ENCODE assay signal across 1 cellular context in the genomic region with DNA sequence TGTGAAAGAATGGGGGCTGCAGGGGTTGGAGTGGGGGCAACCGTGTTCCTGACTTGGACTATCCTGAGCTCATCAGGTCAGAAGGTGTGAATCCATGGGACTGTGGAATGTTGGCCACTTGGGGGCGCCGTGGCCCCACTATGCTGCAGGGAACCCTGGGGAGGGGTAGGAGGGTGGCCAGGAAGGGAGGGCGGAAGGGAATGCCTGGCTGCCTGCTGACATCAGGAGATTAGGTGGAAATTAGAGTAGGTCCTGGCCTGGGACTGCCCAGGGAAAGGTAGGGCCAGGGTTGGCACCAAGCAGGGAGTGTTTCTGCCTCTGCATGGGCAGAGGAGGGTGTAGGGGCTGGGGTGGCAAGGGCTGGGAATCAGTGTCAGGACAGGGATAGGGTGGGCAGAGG.
A peak's percentile ranks its signal among the peaks of the same experiment; 100 is the strongest.
TF ChIP-seq lines count a peak whose summit lies in the region.

No MANE protein-coding gene starts in this region.

TF ChIP-seq in K562, 482 proteins besides CTCF, POLR2A, EP300 and RAD21 (continued from another document):
- TF ChIP-seq HCFC1 (IDR thresholded peaks at IDR 0.05; ENCODE audit: low read depth, low read length), result no peak
- no peak for TF ChIP-seq MTF1 (CRISPR knock-in tag; IDR thresholded peaks at IDR 0.05; ENCODE audit: borderline replicate concordance)
- TF ChIP-seq SMC3 (conservative IDR thresholded peaks at IDR 0.05; ENCODE audit: insufficient read depth, low read depth, low read length), result 0 out of 2 replicates have a peak, but pooled peaks have one; percentile 14
- TF ChIP-seq ZNF609 (CRISPR knock-in tag; IDR thresholded peaks at IDR 0.05; ENCODE audit: borderline replicate concordance), result no peak
- TF ChIP-seq SRSF9 (IDR thresholded peaks at IDR 0.05; ENCODE audit: borderline replicate concordance, low read depth, low read length), result no peak
- no peak for TF ChIP-seq STAG1 (CRISPR knock-in tag; IDR thresholded peaks at IDR 0.05; ENCODE audit: borderline replicate concordance)
- TF ChIP-seq RB1 (IDR thresholded peaks at IDR 0.05; ENCODE audit: low read depth), result peak; percentile 29; the same call in 1 of the 2 replicates
- no peak for TF ChIP-seq NONO (IDR thresholded peaks at IDR 0.05; ENCODE audit: low read depth in 2 of 2, low read length in 1 of 2)
- no peak for TF ChIP-seq CAMTA2 (CRISPR knock-in tag; conservative IDR thresholded peaks at IDR 0.05)
- no peak for TF ChIP-seq TAL1 (IDR thresholded peaks at IDR 0.05)
- no peak for TF ChIP-seq CBX8 (IDR thresholded peaks at IDR 0.05; ENCODE audit: borderline replicate concordance, extremely low read depth, low read depth, low read length, poor library complexity, severe bottlenecking)
- no peak for TF ChIP-seq ZNF592 (IDR thresholded peaks at IDR 0.05)
- TF ChIP-seq GTF2A2 (tag; IDR thresholded peaks at IDR 0.05), result no peak
- TF ChIP-seq, protein P1, sequence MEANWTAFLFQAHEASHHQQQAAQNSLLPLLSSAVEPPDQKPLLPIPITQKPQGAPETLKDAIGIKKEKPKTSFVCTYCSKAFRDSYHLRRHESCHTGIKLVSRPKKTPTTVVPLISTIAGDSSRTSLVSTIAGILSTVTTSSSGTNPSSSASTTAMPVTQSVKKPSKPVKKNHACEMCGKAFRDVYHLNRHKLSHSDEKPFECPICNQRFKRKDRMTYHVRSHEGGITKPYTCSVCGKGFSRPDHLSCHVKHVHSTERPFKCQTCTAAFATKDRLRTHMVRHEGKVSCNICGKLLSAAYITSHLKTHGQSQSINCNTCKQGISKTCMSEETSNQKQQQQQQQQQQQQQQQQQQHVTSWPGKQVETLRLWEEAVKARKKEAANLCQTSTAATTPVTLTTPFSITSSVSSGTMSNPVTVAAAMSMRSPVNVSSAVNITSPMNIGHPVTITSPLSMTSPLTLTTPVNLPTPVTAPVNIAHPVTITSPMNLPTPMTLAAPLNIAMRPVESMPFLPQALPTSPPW (CRISPR knock-in tag; IDR thresholded peaks at IDR 0.05), result peak; percentile 71
